Comparison of ENCODE assay signal across 19 cellular contexts in genomic region chr22:26214466-26214865, GRCh38.
DNase-seq lines count a peak whose midpoint lies in the region; ATAC-seq and TF ChIP-seq lines count a peak whose summit lies in the region.
"Had no signal": no experiment of that assay in that cellular context is flagged by ENCODE, and none has a peak within 500 bp of the region (broad histone marks: within the 10 kb centered on the region; RNA-seq: fewer than 3 reads in every experiment).

No MANE protein-coding gene starts in this region.

- peak; percentile 8 for DNase-seq in coronary artery (ENCODE audit: low spot score)
- peak; percentile 60 for DNase-seq in middle frontal gyrus (ENCODE audit: extremely low spot score, low spot score)
- DNase-seq in superior temporal gyrus (ENCODE audit: extremely low spot score) = peak; percentile 58
- no peak for DNase-seq in COLO829 (ENCODE audit: low spot score)
- no peak for DNase-seq in NCI-H2227 treated with DMSO at 0.1 percent for 48 hours (lab: John Stamatoyannopoulos, UW)
- DNase-seq: 8988T; ACHN; BE2C; C1 segment of cervical spinal cord; Caco-2; Calu3; CD4-positive, alpha-beta memory T cell; CD4-positive, CD25-positive, alpha-beta regulatory T cell; CD8-positive, alpha-beta memory T cell; DMS79 treated with DMSO at 0.1 percent for 48 hours; GF-D8 had no signal

- H3K27ac ChIP-seq in coronary artery = no peak overlapping the region
- H3K27ac ChIP-seq: BLaER1 had no signal

- ATAC-seq in GM19324 (IDR thresholded peaks at IDR 0.05; ENCODE audit: low FRiP score, unreplicated experiment) (no peak), HG02610 (IDR thresholded peaks at IDR 0.05; ENCODE audit: unreplicated experiment) (no peak)

- no peak overlapping the region for H3K4me3 ChIP-seq in coronary artery
- H3K4me3 ChIP-seq: BLaER1 had no signal

- TF ChIP-seq CTCF in coronary artery (IDR thresholded peaks at IDR 0.05) = no peak

Comparison
In these comparisons a context has a peak if more than half of its experiments do, and no peak if none do; other contexts are left out.
1. DNase-seq: peak in coronary artery (single experiment), middle frontal gyrus (single experiment) and superior temporal gyrus (single experiment); none in COLO829 (single experiment) and NCI-H2227 treated with DMSO at 0.1 percent for 48 hours (single experiment).